1 cellular context compared by ENCODE assay signal in genomic region chr1:229507951-229508822, GRCh38.
TF ChIP-seq lines count a peak whose summit lies in the region.

Gene NUP133 (minus strand): TSS chr1:229508341. CDS start chr1:229508249, 92 bp downstream.

TF ChIP-seq in HepG2, 621 proteins besides CTCF, POLR2A, EP300 and RAD21 (continued from another document and continues in another):
- TF ChIP-seq MXI1 (IDR thresholded peaks at IDR 0.05; ENCODE audit: borderline replicate concordance, low read depth, low read length) (peak; percentile 93; the same call in 1 of the 3 replicates), ZNF710 (CRISPR knock-in tag; IDR thresholded peaks at IDR 0.05; ENCODE audit: borderline replicate concordance) (peak; percentile 40; the same call in 1 of the 2 replicates), HOXA5 (CRISPR knock-in tag; IDR thresholded peaks at IDR 0.05) (0 out of 2 replicates have a peak, but pooled peaks have one; percentile 57), PATZ1 (CRISPR knock-in tag; IDR thresholded peaks at IDR 0.05) (peak; percentile 54), HDAC1 (CRISPR knock-in tag; IDR thresholded peaks at IDR 0.05) (peak; percentile 89), ZNF749 (CRISPR knock-in tag; IDR thresholded peaks at IDR 0.05; ENCODE audit: borderline replicate concordance) (no peak), CHD2 (IDR thresholded peaks at IDR 0.05; ENCODE audit: low read depth, low read length) (peak; percentile 90), MED13 (CRISPR knock-in tag; IDR thresholded peaks at IDR 0.05) (no peak), DRAP1 (CRISPR knock-in tag; IDR thresholded peaks at IDR 0.05) (peak; percentile 97), SAFB2 (CRISPR knock-in tag; IDR thresholded peaks at IDR 0.05; ENCODE audit: borderline replicate concordance, low read depth) (peak; percentile 81; the same call in 1 of the 2 replicates), HOXA3 (CRISPR knock-in tag; IDR thresholded peaks at IDR 0.05) (peak; percentile 99), ZBTB10 (CRISPR knock-in tag; IDR thresholded peaks at IDR 0.05; ENCODE audit: borderline replicate concordance) (peak; percentile 83; the same call in 1 of the 2 replicates), IRX3 (CRISPR knock-in tag; IDR thresholded peaks at IDR 0.05; ENCODE audit: borderline replicate concordance, low read depth) (0 out of 2 replicates have a peak, but pooled peaks have one; percentile 22), ATF2 (CRISPR knock-in tag; IDR thresholded peaks at IDR 0.05) (peak; percentile 91), TAF1 (CRISPR knock-in tag; IDR thresholded peaks at IDR 0.05) (peak; percentile 94), MEIS1 (CRISPR knock-in tag; IDR thresholded peaks at IDR 0.05; ENCODE audit: borderline replicate concordance) (peak; percentile 84; the same call in 1 of the 2 replicates), GFI1 (CRISPR knock-in tag; IDR thresholded peaks at IDR 0.05; ENCODE audit: borderline replicate concordance) (0 out of 2 replicates have a peak, but pooled peaks have one; percentile 65), UBTF (CRISPR knock-in tag; IDR thresholded peaks at IDR 0.05) (peak; percentile 81), ZNF652 (CRISPR knock-in tag; IDR thresholded peaks at IDR 0.05; ENCODE audit: borderline replicate concordance, low read depth) (no peak), ZNF572 (CRISPR knock-in tag; IDR thresholded peaks at IDR 0.05) (0 out of 2 replicates have a peak, but pooled peaks have one; percentile 66), ZNF264 (CRISPR knock-in tag; IDR thresholded peaks at IDR 0.05) (peak; percentile 41; the same call in 1 of the 2 replicates), GLI4 (CRISPR knock-in tag; IDR thresholded peaks at IDR 0.05; ENCODE audit: borderline replicate concordance) (no peak), NFE2L2 (IDR thresholded peaks at IDR 0.05; ENCODE audit: low read length) (no peak), ZSCAN31 (CRISPR knock-in tag; IDR thresholded peaks at IDR 0.05; ENCODE audit: low read depth) (0 out of 2 replicates have a peak, but pooled peaks have one; percentile 71), ZNF616 (CRISPR knock-in tag; IDR thresholded peaks at IDR 0.05; ENCODE audit: low read depth) (0 out of 2 replicates have a peak, but pooled peaks have one; percentile 66), ZNF709 (CRISPR knock-in tag; IDR thresholded peaks at IDR 0.05) (peak; percentile 79; the same call in 1 of the 2 replicates), AKAP8 (CRISPR knock-in tag; IDR thresholded peaks at IDR 0.05) (no peak), ZNF609 (CRISPR knock-in tag; IDR thresholded peaks at IDR 0.05; ENCODE audit: borderline replicate concordance) (no peak), E2F2 (CRISPR knock-in tag; IDR thresholded peaks at IDR 0.05; ENCODE audit: borderline replicate concordance) (no peak; the same call in 1 of the 2 replicates), ZBED4 (CRISPR knock-in tag; IDR thresholded peaks at IDR 0.05; ENCODE audit: borderline replicate concordance) (peak; percentile 41; the same call in 1 of the 2 replicates), CEBPG (CRISPR knock-in tag; IDR thresholded peaks at IDR 0.05) (peak; percentile 38; the same call in 1 of the 2 replicates), ZNF569 (CRISPR knock-in tag; IDR thresholded peaks at IDR 0.05; ENCODE audit: borderline replicate concordance) (no peak), GATAD1 (CRISPR knock-in tag; IDR thresholded peaks at IDR 0.05) (peak; percentile 97)
